22 cellular contexts compared by ENCODE assay signal in genomic region chr2:1849450-1849849, GRCh38.
"Had no signal": no experiment of that assay in that cellular context is flagged by ENCODE, and none has a peak within 500 bp of the region (broad histone marks: within the 10 kb centered on the region; RNA-seq: fewer than 3 reads in every experiment).

No MANE protein-coding gene starts in this region.

- H3K27ac Mint-ChIP-seq: activated CD4-positive, alpha-beta T cell treated with anti-CD3 and anti-CD28 coated beads, Interleukin-2, amount 10 ng/mL, durations not matched to agents 24 days and 14 days; activated CD8-positive, alpha-beta memory T cell treated with anti-CD3 and anti-CD28 coated beads, Interleukin-2, amount 10 ng/mL, durations not matched to agents 7 days and 5 days; activated naive CD8-positive, alpha-beta T cell; activated T-cell treated with anti-CD3 and anti-CD28 coated beads, Interleukin-2, amount 50 U/mL, for 24 hours; T-helper 1 cell treated with Interleukin-12 subunit alpha and Interleukin-12 subunit beta and Interleukin-4 antibody, amounts not matched to agents 30 μg/mL and 1 μg/mL, for 36 hours; WTC11 had no signal

- ATAC-seq: activated CD8-positive, alpha-beta memory T cell treated with anti-CD3 and anti-CD28 coated beads, Interleukin-2, amount 10 ng/mL, durations not matched to agents 7 days and 5 days; PC-3; WTC11 had no signal

- H3K36me3 ChIP-seq: SJSA1 had no signal

- H3K4me1 Mint-ChIP-seq: activated CD4-positive, alpha-beta T cell treated with anti-CD3 and anti-CD28 coated beads, Interleukin-2, amount 10 ng/mL, durations not matched to agents 24 days and 14 days; activated CD8-positive, alpha-beta memory T cell treated with anti-CD3 and anti-CD28 coated beads, Interleukin-2, amount 10 ng/mL, durations not matched to agents 7 days and 5 days had no signal

- H3K4me3 ChIP-seq: SJSA1 had no signal

- H3K9me3 ChIP-seq: SJSA1 had no signal

- H3K4me3 Mint-ChIP-seq: activated CD4-positive, alpha-beta T cell treated with anti-CD3 and anti-CD28 coated beads, Interleukin-2, amount 10 ng/mL, durations not matched to agents 24 days and 14 days; activated CD8-positive, alpha-beta memory T cell treated with anti-CD3 and anti-CD28 coated beads, Interleukin-2, amount 10 ng/mL, durations not matched to agents 7 days and 5 days; activated naive CD8-positive, alpha-beta T cell; activated T-cell treated with anti-CD3 and anti-CD28 coated beads, Interleukin-2, amount 50 U/mL, for 24 hours; T-helper 1 cell treated with Interleukin-12 subunit alpha and Interleukin-12 subunit beta and Interleukin-4 antibody, amounts not matched to agents 30 μg/mL and 1 μg/mL, for 36 hours; WTC11 had no signal

- DNase-seq: activated CD4-positive, alpha-beta T cell treated with anti-CD3 and anti-CD28 coated beads, Interleukin-2, amount 10 ng/mL, durations not matched to agents 24 days and 14 days; activated CD4-positive, alpha-beta T cell treated with anti-CD3 and anti-CD28 coated beads, Interleukin-2, amount 50 U/mL, for 48 hours; activated CD4-positive, CD25-positive, alpha-beta regulatory T cell treated with anti-CD3 and anti-CD28 coated beads, Interleukin-2, amount 50 U/mL, for 72 hours; activated CD8-positive, alpha-beta memory T cell treated with anti-CD3 and anti-CD28 coated beads, Interleukin-2, amount 10 ng/mL, durations not matched to agents 7 days and 5 days; activated effector memory CD4-positive, alpha-beta T cell treated with anti-CD3 and anti-CD28 coated beads, Interleukin-2, amount 50 U/mL, for 16 hours; activated naive CD4-positive, alpha-beta T cell treated with Interleukin-2 at 50 U/mL for 16 hours; activated T-cell treated with anti-CD3 and anti-CD28 coated beads, Interleukin-2, amount 50 U/mL, for 24 hours; central memory CD4-positive, alpha-beta T cell; Karpas-422; MM.1S; NCI-H1105; NCI-H1436; NCI-H1694 treated with DMSO at 0.1 percent for 48 hours; NCI-H2029 treated with DMSO at 0.1 percent for 48 hours; NCI-H510A treated with DMSO at 0.1 percent for 48 hours; PC-3; SHP77; T-helper 9 cell had no signal

- H3K27ac ChIP-seq: SJSA1 had no signal

- H3K36me3 Mint-ChIP-seq: activated CD8-positive, alpha-beta memory T cell treated with anti-CD3 and anti-CD28 coated beads, Interleukin-2, amount 10 ng/mL, durations not matched to agents 7 days and 5 days; activated naive CD8-positive, alpha-beta T cell; WTC11 had no signal

- H3K4me1 ChIP-seq: SJSA1 had no signal
